Comparison of ENCODE assay signal across 26 cellular contexts in the genomic region with DNA sequence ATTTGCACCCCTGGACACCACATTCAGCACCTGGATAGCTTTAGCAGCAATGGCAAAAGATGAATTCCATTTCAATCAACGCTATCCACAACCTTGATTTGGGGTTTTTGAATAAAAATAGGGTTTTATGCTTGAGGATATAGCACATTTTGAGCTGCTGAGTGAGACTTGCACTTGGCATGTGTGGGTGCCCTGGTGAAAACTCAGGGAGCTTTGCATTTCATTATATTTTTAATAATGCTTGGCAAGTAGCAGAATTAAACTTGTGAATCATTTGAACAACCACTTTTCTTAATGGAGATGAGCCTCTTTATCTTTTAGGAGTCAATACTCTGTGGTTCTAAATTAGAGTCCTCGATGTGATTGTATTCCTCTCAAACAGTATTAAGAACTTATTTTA.
"Had no signal": no experiment of that assay in that cellular context is flagged by ENCODE, and none has a peak within 500 bp of the region (broad histone marks: within the 10 kb centered on the region; RNA-seq: fewer than 3 reads in every experiment).

No MANE protein-coding gene starts in this region.

- H3K36me3 Mint-ChIP-seq: naive B cell; naive thymus-derived CD8-positive, alpha-beta T cell; neural progenitor cell; stimulated activated effector memory CD8-positive, alpha-beta T cell treated with anti-CD3 and anti-CD28 coated beads, Interleukin-12 subunit alpha, Interleukin-12 subunit beta, amount 100 ng/mL, for 72 hours; stimulated activated naive B cell treated with anti-CD40 and anti-IgM and Interleukin-4, amounts not matched to agents 10 μg/mL and 1 μg/mL and 100 μg/mL, for 72 hours; type B pancreatic cell had no signal

- H3K36me3 ChIP-seq: neural progenitor cell, pancreas, prostate gland, right lobe of liver, sigmoid colon, stomach, suprapubic skin, tibial artery, transverse colon, upper lobe of right lung, uterus had no signal

- H3K27me3 Mint-ChIP-seq: naive B cell; naive thymus-derived CD8-positive, alpha-beta T cell; stimulated activated naive CD8-positive, alpha-beta T cell treated with anti-CD3 and anti-CD28 coated beads, Interleukin-15, Interleukin-2, amounts not matched to agents 100 ng/mL and 50 ng/mL, for 24 hours had no signal

- H3K9me3 ChIP-seq: pancreas, prostate gland, right lobe of liver, sigmoid colon, stomach, suprapubic skin, testis, tibial artery, transverse colon, upper lobe of right lung, uterus had no signal

- H3K4me1 Mint-ChIP-seq: naive B cell; neural progenitor cell; stimulated activated effector memory CD8-positive, alpha-beta T cell treated with anti-CD3 and anti-CD28 coated beads, Interleukin-12 subunit alpha, Interleukin-12 subunit beta, amount 100 ng/mL, for 72 hours; stimulated activated naive B cell treated with anti-CD40 and anti-IgM and Interleukin-4, amounts not matched to agents 10 μg/mL and 1 μg/mL and 100 μg/mL, for 72 hours had no signal

- H3K4me3 Mint-ChIP-seq: naive B cell; naive thymus-derived CD8-positive, alpha-beta T cell; nephron; neural progenitor cell; stimulated activated effector memory CD8-positive, alpha-beta T cell treated with anti-CD3 and anti-CD28 coated beads, Interleukin-12 subunit alpha, Interleukin-12 subunit beta, amount 100 ng/mL, for 72 hours; stimulated activated naive B cell treated with anti-CD40 and anti-IgM and Interleukin-4, amounts not matched to agents 10 μg/mL and 1 μg/mL and 100 μg/mL, for 72 hours; stimulated activated naive CD8-positive, alpha-beta T cell treated with anti-CD3 and anti-CD28 coated beads, Interleukin-15, Interleukin-2, amounts not matched to agents 100 ng/mL and 50 ng/mL, for 24 hours; type B pancreatic cell had no signal

- H3K27ac Mint-ChIP-seq: naive B cell; naive thymus-derived CD8-positive, alpha-beta T cell; nephron; neural progenitor cell; stimulated activated effector memory CD8-positive, alpha-beta T cell treated with anti-CD3 and anti-CD28 coated beads, Interleukin-12 subunit alpha, Interleukin-12 subunit beta, amount 100 ng/mL, for 72 hours; stimulated activated naive B cell treated with anti-CD40 and anti-IgM and Interleukin-4, amounts not matched to agents 10 μg/mL and 1 μg/mL and 100 μg/mL, for 72 hours; stimulated activated naive CD8-positive, alpha-beta T cell treated with anti-CD3 and anti-CD28 coated beads, Interleukin-15, Interleukin-2, amounts not matched to agents 100 ng/mL and 50 ng/mL, for 24 hours; type B pancreatic cell had no signal

- H3K27me3 ChIP-seq: neural progenitor cell, pancreas, right lobe of liver, sigmoid colon, stomach, suprapubic skin, testis, tibial artery, transverse colon, upper lobe of right lung, uterus had no signal

- H3K4me3 ChIP-seq: neural progenitor cell, pancreas, prostate gland, right lobe of liver, sigmoid colon, stomach, suprapubic skin, testis, tibial artery, transverse colon, upper lobe of right lung, uterus had no signal

- H3K9me3 Mint-ChIP-seq: naive B cell; naive thymus-derived CD8-positive, alpha-beta T cell; nephron; neural progenitor cell; stimulated activated effector memory CD8-positive, alpha-beta T cell treated with anti-CD3 and anti-CD28 coated beads, Interleukin-12 subunit alpha, Interleukin-12 subunit beta, amount 100 ng/mL, for 72 hours; stimulated activated naive CD8-positive, alpha-beta T cell treated with anti-CD3 and anti-CD28 coated beads, Interleukin-15, Interleukin-2, amounts not matched to agents 100 ng/mL and 50 ng/mL, for 24 hours; type B pancreatic cell had no signal

- DNase-seq: naive B cell; naive thymus-derived CD8-positive, alpha-beta T cell; pancreas; right cardiac atrium; right lobe of liver; sigmoid colon; small intestine; stimulated activated CD4-positive, alpha-beta T cell treated with anti-CD3 and anti-CD28 coated beads, Interleukin-15, amount 100 ng/mL, for 24 hours; stimulated activated CD4-positive, alpha-beta T cell treated with anti-CD3 and anti-CD28 coated beads, Interleukin-2, amount 100 ng/mL, for 24 hours; stimulated activated CD4-positive, alpha-beta T cell treated with anti-CD3 and anti-CD28 coated beads, Interleukin-2, amount 100 ng/mL, for 48 hours; stimulated activated CD4-positive, alpha-beta T cell treated with anti-CD3 and anti-CD28 coated beads, Interleukin-4, amount 100 ng/mL, for 24 hours; stimulated activated naive B cell treated with anti-CD40 and anti-IgM and Interleukin-4, amounts not matched to agents 10 μg/mL and 1 μg/mL and 100 μg/mL, for 72 hours; stimulated activated naive CD4-positive, alpha-beta T cell treated with Interleukin-2 at 50 U/mL for 16 hours; stomach; testis; tibial artery; transverse colon; upper lobe of right lung; uterus had no signal

- H3K27ac ChIP-seq: neural progenitor cell, pancreas, prostate gland, right lobe of liver, sigmoid colon, stomach, suprapubic skin, testis, tibial artery, transverse colon, upper lobe of right lung, uterus had no signal

- H2AFZ ChIP-seq: neural progenitor cell had no signal

- H3K4me1 ChIP-seq: neural progenitor cell, pancreas, prostate gland, right lobe of liver, sigmoid colon, suprapubic skin, testis, transverse colon, upper lobe of right lung, uterus had no signal

- H3K4me2 ChIP-seq: neural progenitor cell had no signal

- H3K9ac ChIP-seq: neural progenitor cell had no signal

- ATAC-seq: naive thymus-derived CD8-positive, alpha-beta T cell; pancreas; right cardiac atrium; right lobe of liver; stimulated activated effector memory CD8-positive, alpha-beta T cell treated with anti-CD3 and anti-CD28 coated beads, Interleukin-12 subunit alpha, Interleukin-12 subunit beta, amount 100 ng/mL, for 72 hours; stimulated activated naive B cell treated with anti-CD40 and anti-IgM and Interleukin-4, amounts not matched to agents 10 μg/mL and 1 μg/mL and 100 μg/mL, for 72 hours; upper lobe of right lung had no signal
